In genomic region chr15:72358532-72359180, GRCh38 we compare ENCODE assay signal across 1 cellular context.
TF ChIP-seq lines count a peak whose summit lies in the region.

No MANE protein-coding gene starts in this region.

TF ChIP-seq in HepG2, 621 proteins besides CTCF, POLR2A, EP300 and RAD21 (continued from another document):
- TF ChIP-seq NR0B2 (CRISPR knock-in tag; IDR thresholded peaks at IDR 0.05), result no peak
- TF ChIP-seq PHF21A (CRISPR knock-in tag; IDR thresholded peaks at IDR 0.05), result peak; percentile 46; the same call in 1 of the 2 replicates
- no peak for TF ChIP-seq EEA1 (CRISPR knock-in tag; IDR thresholded peaks at IDR 0.05; ENCODE audit: borderline replicate concordance)
- TF ChIP-seq UBTF (CRISPR knock-in tag; IDR thresholded peaks at IDR 0.05), result no peak
- no peak for TF ChIP-seq HIC2 (CRISPR knock-in tag; IDR thresholded peaks at IDR 0.05; ENCODE audit: low read depth)
- TF ChIP-seq MYC (CRISPR knock-in tag; IDR thresholded peaks at IDR 0.05; ENCODE audit: borderline replicate concordance), result peak; percentile 42; the same call in 1 of the 2 replicates
- no peak for TF ChIP-seq MEIS1 (CRISPR knock-in tag; IDR thresholded peaks at IDR 0.05; ENCODE audit: borderline replicate concordance)
- peak; percentile 84 for TF ChIP-seq FOSL2 (CRISPR knock-in tag; IDR thresholded peaks at IDR 0.05)
- TF ChIP-seq ZNF749 (CRISPR knock-in tag; IDR thresholded peaks at IDR 0.05; ENCODE audit: borderline replicate concordance), result no peak
- no peak for TF ChIP-seq PATZ1 (CRISPR knock-in tag; IDR thresholded peaks at IDR 0.05)
- no peak for TF ChIP-seq ZNF10 (CRISPR knock-in tag; IDR thresholded peaks at IDR 0.05; ENCODE audit: borderline replicate concordance, low read depth)
- TF ChIP-seq ZNF589 (CRISPR knock-in tag; conservative IDR thresholded peaks at IDR 0.05), result 0 out of 2 replicates have a peak, but pooled peaks have one; percentile 29
- no peak for TF ChIP-seq ZBTB20 (CRISPR knock-in tag; IDR thresholded peaks at IDR 0.05; ENCODE audit: borderline replicate concordance, low read depth)
- TF ChIP-seq ZNF782 (CRISPR knock-in tag; IDR thresholded peaks at IDR 0.05; ENCODE audit: borderline replicate concordance), result no peak
- no peak for TF ChIP-seq PRMT3 (CRISPR knock-in tag; IDR thresholded peaks at IDR 0.05; ENCODE audit: borderline replicate concordance, low read depth)
- no peak for TF ChIP-seq SRF (IDR thresholded peaks at IDR 0.05; ENCODE audit: low read depth, low read length)
- no peak for TF ChIP-seq EZH2 (conservative IDR thresholded peaks at IDR 0.05; ENCODE audit: low read depth, low read length)
- no peak for TF ChIP-seq ZNF780A (CRISPR knock-in tag; IDR thresholded peaks at IDR 0.05)
- TF ChIP-seq ARNT (IDR thresholded peaks at IDR 0.05), result no peak
- no peak for TF ChIP-seq ZNF383 (CRISPR knock-in tag; IDR thresholded peaks at IDR 0.05; ENCODE audit: borderline replicate concordance)
- no peak for TF ChIP-seq TBL1XR1 (IDR thresholded peaks at IDR 0.05; ENCODE audit: borderline replicate concordance, low read length, partially characterized antibody)
- TF ChIP-seq MAFK (conservative IDR thresholded peaks at IDR 0.05 in 1 of 2, IDR thresholded peaks at IDR 0.05 in 1 of 2; ENCODE audit: low read length in 2 of 2), result no peak
- TF ChIP-seq ZBTB34 (CRISPR knock-in tag; IDR thresholded peaks at IDR 0.05), result 0 out of 2 replicates have a peak, but pooled peaks have one; percentile 29
- TF ChIP-seq ATF1 (CRISPR knock-in tag; IDR thresholded peaks at IDR 0.05), result no peak
- TF ChIP-seq KLF13 (CRISPR knock-in tag; IDR thresholded peaks at IDR 0.05), result no peak
- TF ChIP-seq HOXA5 (CRISPR knock-in tag; IDR thresholded peaks at IDR 0.05), result no peak
- TF ChIP-seq ZNF512 (CRISPR knock-in tag; IDR thresholded peaks at IDR 0.05), result no peak
- no peak for TF ChIP-seq SRSF9 (IDR thresholded peaks at IDR 0.05; ENCODE audit: borderline replicate concordance, insufficient read depth, low read depth, low read length, poor library complexity, severe bottlenecking)
- no peak for TF ChIP-seq ZNF326 (CRISPR knock-in tag; IDR thresholded peaks at IDR 0.05; ENCODE audit: borderline replicate concordance)
- 0 out of 2 replicates have a peak, but pooled peaks have one; percentile 8 for TF ChIP-seq FOXA3 (CRISPR knock-in tag; IDR thresholded peaks at IDR 0.05)
- no peak for TF ChIP-seq SIX1 (CRISPR knock-in tag; IDR thresholded peaks at IDR 0.05; ENCODE audit: borderline replicate concordance)
- TF ChIP-seq PHF5A (CRISPR knock-in tag; IDR thresholded peaks at IDR 0.05; ENCODE audit: low read depth, unreplicated experiment), result no peak
